Comparison of ENCODE assay signal across 8 cellular contexts in genomic region chr15:71295242-71296031, GRCh38.
DNase-seq lines count a peak whose midpoint lies in the region; ATAC-seq and TF ChIP-seq lines count a peak whose summit lies in the region.

No MANE protein-coding gene starts in this region.

- POLR2A ChIA-PET in A673 (lab: Charles Lee; ENCODE audit: low non-redundant PET) = no interaction called here

- TF ChIP-seq CTCF in A673 (conservative IDR thresholded peaks at IDR 0.05; ENCODE audit: low read depth, low read length) = no peak
- no peak for TF ChIP-seq CTCF in astrocyte of the spinal cord (IDR thresholded peaks at IDR 0.05; ENCODE audit: low read depth, low read length)
- TF ChIP-seq CTCF in lower lobe of right lung (IDR thresholded peaks at IDR 0.05) = no peak

- CTCF ChIA-PET in A673 (lab: Charles Lee) = interaction anchor here (0.7 kb wide), 1 partner anchor 94 kb away, joined by 3 read pairs; no protein-coding TSS in a partner anchor

- BruUV-seq in A673 (replicated peaks; lab: Mats Ljungman, UMichigan) = no TSS peak

- ATAC-seq in lower lobe of right lung (peak; percentile 66 to 72), HG03175 (IDR thresholded peaks at IDR 0.05; ENCODE audit: unreplicated experiment) (no peak)

- DNase-seq in A673 (ENCODE audit: low spot score) = peak; percentile 92
- peak; percentile 90 for DNase-seq in HPDE6-E6E7 (ENCODE audit: extremely low spot score)
- peak; percentile 99 for DNase-seq in astrocyte of the spinal cord (ENCODE audit: low read depth, low spot score)
- DNase-seq in lower lobe of right lung = no peak
- DNase-seq in iPS-NIHi7 (ENCODE audit: extremely low spot score) = no peak
- no peak for DNase-seq in NCI-H2081 (lab: John Stamatoyannopoulos, UW)
- DNase-seq in NCI-H146 treated with DMSO at 0.1 percent for 48 hours (lab: John Stamatoyannopoulos, UW; ENCODE audit: unreplicated experiment) = no peak

- no peaks in the 10 kb centered on the region for H3K36me3 ChIP-seq in A673 (ENCODE audit: insufficient read depth, low read length, poor library complexity, severe bottlenecking)
- no peaks in the 10 kb centered on the region for H3K36me3 ChIP-seq in lower lobe of right lung

- H3K27me3 ChIP-seq in A673 (replicated peaks; ENCODE audit: insufficient read depth, low read depth, low read length, poor library complexity) = no peaks in the 10 kb centered on the region
- no peaks in the 10 kb centered on the region for H3K27me3 ChIP-seq in lower lobe of right lung (ENCODE audit: low read depth)

- peak overlapping the region; percentile 61 for H3K27ac ChIP-seq in A673 (ENCODE audit: low read depth, low read length, poor library complexity, severe bottlenecking)
- H3K27ac ChIP-seq in lower lobe of right lung = peak overlapping the region; percentile 61

- H3K4me3 ChIP-seq in A673 (ENCODE audit: low read depth, low read length, poor library complexity, severe bottlenecking) (no peak overlapping the region), astrocyte of the spinal cord (ENCODE audit: low read depth, low read length) (no peak overlapping the region), lower lobe of right lung (no peak overlapping the region)

- in situ Hi-C loops in astrocyte of the spinal cord (cut with HindIII; ENCODE audit: low sequenced_read_pairs) = no loop called here

- H3K9me3 ChIP-seq in A673 (ENCODE audit: low read depth, low read length, poor library complexity, severe bottlenecking) = no peaks in the 10 kb centered on the region
- H3K9me3 ChIP-seq in lower lobe of right lung = no peaks in the 10 kb centered on the region

- H3K4me1 ChIP-seq in A673 (ENCODE audit: insufficient read depth, low read length, poor library complexity, severe bottlenecking) (peaks cover 12% of the 10 kb centered on the region), lower lobe of right lung (peaks cover 14% of the 10 kb centered on the region)

- intact Hi-C loops in A673 (cut with micrococcal nuclease; ENCODE audit: unreplicated experiment) (no loop called here), lower lobe of right lung (cut with DNase I) (no loop called here)

Comparison
In these comparisons a context has a peak if more than half of its experiments do, and no peak if none do; other contexts are left out.
1. DNase-seq: peak in A673 (single experiment), HPDE6-E6E7 (single experiment) and astrocyte of the spinal cord (single experiment); none in lower lobe of right lung (single experiment), iPS-NIHi7 (single experiment), NCI-H2081 (0 of 2) and NCI-H146 treated with DMSO at 0.1 percent for 48 hours (single experiment).